2 cellular contexts compared by ENCODE assay signal in genomic region chr3:108127301-108127988, GRCh38.
TF ChIP-seq lines count a peak whose summit lies in the region.

No MANE protein-coding gene starts in this region.

TF ChIP-seq in IMR-90, 13 proteins besides CTCF, POLR2A, EP300 and RAD21 (continued from another document):
- TF ChIP-seq MXI1 (IDR thresholded peaks at IDR 0.05; ENCODE audit: borderline replicate concordance, low read depth, low read length) (no peak), SMC3 (IDR thresholded peaks at IDR 0.05; ENCODE audit: low read depth, low read length) (no peak), BHLHE40 (IDR thresholded peaks at IDR 0.05; ENCODE audit: low read depth, low read length) (no peak), USF2 (IDR thresholded peaks at IDR 0.05; ENCODE audit: low read depth, low read length) (no peak), MAFK (IDR thresholded peaks at IDR 0.05; ENCODE audit: low read depth, low read length) (no peak), NFE2L2 (IDR thresholded peaks at IDR 0.05; ENCODE audit: low read depth, low read length) (no peak), MAZ (IDR thresholded peaks at IDR 0.05; ENCODE audit: borderline replicate concordance, low read depth, low read length) (no peak), CHD1 (IDR thresholded peaks at IDR 0.05; ENCODE audit: low read depth, low read length) (no peak), RCOR1 (IDR thresholded peaks at IDR 0.05; ENCODE audit: insufficient replicate concordance, low read length) (no peak)

TF ChIP-seq in WTC11, 78 proteins besides CTCF, POLR2A, EP300 and RAD21 (continued from another document):
- TF ChIP-seq, protein P1, sequence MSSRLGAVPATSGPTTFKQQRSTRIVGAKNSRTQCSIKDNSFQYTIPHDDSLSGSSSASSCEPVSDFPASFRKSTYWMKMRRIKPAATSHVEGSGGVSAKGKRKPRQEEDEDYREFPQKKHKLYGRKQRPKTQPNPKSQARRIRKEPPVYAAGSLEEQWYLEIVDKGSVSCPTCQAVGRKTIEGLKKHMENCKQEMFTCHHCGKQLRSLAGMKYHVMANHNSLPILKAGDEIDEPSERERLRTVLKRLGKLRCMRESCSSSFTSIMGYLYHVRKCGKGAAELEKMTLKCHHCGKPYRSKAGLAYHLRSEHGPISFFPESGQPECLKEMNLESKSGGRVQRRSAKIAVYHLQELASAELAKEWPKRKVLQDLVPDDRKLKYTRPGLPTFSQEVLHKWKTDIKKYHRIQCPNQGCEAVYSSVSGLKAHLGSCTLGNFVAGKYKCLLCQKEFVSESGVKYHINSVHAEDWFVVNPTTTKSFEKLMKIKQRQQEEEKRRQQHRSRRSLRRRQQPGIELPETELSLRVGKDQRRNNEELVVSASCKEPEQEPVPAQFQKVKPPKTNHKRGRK (CRISPR knock-in tag; IDR thresholded peaks at IDR 0.05; ENCODE audit: borderline replicate concordance) = no peak
- TF ChIP-seq RELA (CRISPR knock-in tag; IDR thresholded peaks at IDR 0.05; ENCODE audit: borderline replicate concordance) = no peak
- TF ChIP-seq CBFB (CRISPR knock-in tag; IDR thresholded peaks at IDR 0.05; ENCODE audit: low read depth) = no peak
- TF ChIP-seq, protein P2, sequence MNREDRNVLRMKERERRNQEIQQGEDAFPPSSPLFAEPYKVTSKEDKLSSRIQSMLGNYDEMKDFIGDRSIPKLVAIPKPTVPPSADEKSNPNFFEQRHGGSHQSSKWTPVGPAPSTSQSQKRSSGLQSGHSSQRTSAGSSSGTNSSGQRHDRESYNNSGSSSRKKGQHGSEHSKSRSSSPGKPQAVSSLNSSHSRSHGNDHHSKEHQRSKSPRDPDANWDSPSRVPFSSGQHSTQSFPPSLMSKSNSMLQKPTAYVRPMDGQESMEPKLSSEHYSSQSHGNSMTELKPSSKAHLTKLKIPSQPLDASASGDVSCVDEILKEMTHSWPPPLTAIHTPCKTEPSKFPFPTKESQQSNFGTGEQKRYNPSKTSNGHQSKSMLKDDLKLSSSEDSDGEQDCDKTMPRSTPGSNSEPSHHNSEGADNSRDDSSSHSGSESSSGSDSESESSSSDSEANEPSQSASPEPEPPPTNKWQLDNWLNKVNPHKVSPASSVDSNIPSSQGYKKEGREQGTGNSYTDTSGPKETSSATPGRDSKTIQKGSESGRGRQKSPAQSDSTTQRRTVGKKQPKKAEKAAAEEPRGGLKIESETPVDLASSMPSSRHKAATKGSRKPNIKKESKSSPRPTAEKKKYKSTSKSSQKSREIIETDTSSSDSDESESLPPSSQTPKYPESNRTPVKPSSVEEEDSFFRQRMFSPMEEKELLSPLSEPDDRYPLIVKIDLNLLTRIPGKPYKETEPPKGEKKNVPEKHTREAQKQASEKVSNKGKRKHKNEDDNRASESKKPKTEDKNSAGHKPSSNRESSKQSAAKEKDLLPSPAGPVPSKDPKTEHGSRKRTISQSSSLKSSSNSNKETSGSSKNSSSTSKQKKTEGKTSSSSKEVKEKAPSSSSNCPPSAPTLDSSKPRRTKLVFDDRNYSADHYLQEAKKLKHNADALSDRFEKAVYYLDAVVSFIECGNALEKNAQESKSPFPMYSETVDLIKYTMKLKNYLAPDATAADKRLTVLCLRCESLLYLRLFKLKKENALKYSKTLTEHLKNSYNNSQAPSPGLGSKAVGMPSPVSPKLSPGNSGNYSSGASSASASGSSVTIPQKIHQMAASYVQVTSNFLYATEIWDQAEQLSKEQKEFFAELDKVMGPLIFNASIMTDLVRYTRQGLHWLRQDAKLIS (CRISPR knock-in tag; IDR thresholded peaks at IDR 0.05; ENCODE audit: borderline replicate concordance) = no peak
- TF ChIP-seq ZSCAN18 (CRISPR knock-in tag; IDR thresholded peaks at IDR 0.05) = no peak
- TF ChIP-seq GRHL2 (CRISPR knock-in tag; IDR thresholded peaks at IDR 0.05; ENCODE audit: insufficient replicate concordance, severe bottlenecking) = no peak
- TF ChIP-seq ZNF263 (CRISPR knock-in tag; IDR thresholded peaks at IDR 0.05; ENCODE audit: low read depth) = no peak
- TF ChIP-seq, protein P3, sequence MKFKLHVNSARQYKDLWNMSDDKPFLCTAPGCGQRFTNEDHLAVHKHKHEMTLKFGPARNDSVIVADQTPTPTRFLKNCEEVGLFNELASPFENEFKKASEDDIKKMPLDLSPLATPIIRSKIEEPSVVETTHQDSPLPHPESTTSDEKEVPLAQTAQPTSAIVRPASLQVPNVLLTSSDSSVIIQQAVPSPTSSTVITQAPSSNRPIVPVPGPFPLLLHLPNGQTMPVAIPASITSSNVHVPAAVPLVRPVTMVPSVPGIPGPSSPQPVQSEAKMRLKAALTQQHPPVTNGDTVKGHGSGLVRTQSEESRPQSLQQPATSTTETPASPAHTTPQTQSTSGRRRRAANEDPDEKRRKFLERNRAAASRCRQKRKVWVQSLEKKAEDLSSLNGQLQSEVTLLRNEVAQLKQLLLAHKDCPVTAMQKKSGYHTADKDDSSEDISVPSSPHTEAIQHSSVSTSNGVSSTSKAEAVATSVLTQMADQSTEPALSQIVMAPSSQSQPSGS (CRISPR knock-in tag; IDR thresholded peaks at IDR 0.05; ENCODE audit: borderline replicate concordance, low read depth) = no peak
- TF ChIP-seq ZNF121 (CRISPR knock-in tag; IDR thresholded peaks at IDR 0.05) = no peak
- no peak for TF ChIP-seq MYBL2 (CRISPR knock-in tag; IDR thresholded peaks at IDR 0.05)
- no peak for TF ChIP-seq USF1 (CRISPR knock-in tag; IDR thresholded peaks at IDR 0.05)
- TF ChIP-seq, protein P4, sequence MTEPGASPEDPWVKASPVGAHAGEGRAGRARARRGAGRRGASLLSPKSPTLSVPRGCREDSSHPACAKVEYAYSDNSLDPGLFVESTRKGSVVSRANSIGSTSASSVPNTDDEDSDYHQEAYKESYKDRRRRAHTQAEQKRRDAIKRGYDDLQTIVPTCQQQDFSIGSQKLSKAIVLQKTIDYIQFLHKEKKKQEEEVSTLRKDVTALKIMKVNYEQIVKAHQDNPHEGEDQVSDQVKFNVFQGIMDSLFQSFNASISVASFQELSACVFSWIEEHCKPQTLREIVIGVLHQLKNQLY (CRISPR knock-in tag; IDR thresholded peaks at IDR 0.05) = no peak
- TF ChIP-seq FOXK1 (CRISPR knock-in tag; IDR thresholded peaks at IDR 0.05) = no peak
